Comparison of ENCODE assay signal across 13 cellular contexts in the genomic region with DNA sequence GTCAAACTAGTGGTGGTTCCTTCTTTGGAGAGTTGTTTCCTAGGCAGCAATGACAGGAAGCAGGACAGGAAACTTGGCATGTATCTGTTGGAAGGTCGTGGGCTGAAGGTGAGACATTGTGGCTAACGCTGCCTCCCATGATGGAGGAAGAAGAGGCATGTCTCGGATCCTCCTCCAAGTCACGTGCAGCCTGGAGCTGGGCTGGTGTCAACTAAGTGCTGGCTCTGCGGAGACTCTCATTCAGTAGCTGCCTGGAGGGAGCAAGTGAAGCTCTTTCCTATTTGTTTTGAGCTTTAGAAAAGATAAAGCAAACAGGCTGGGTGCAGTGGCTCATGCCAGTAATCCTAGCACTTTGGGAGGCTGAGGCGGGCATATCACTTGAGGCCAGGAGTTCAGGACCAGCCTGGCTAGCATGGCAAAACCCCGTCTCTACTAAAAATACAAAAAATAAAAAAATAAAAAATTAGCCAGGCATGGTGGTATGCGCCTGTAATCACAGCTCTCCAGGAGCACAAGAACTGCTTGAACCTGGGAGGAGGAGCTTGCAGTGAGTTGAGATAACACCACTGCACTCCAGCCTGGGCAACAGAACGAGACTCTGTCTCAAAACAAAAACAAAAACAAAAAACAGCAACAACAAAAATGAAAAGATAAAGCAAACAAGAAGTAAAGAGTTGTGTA. TPM values are rescaled to one million over a fixed set of nuclear protein-coding genes. Genes with fewer than 3 reads are reported as not detected.
DNase-seq lines count a peak whose midpoint lies in the region; ATAC-seq, FAIRE-seq and TF ChIP-seq lines count a peak whose summit lies in the region.
"Had no signal": no experiment of that assay in that cellular context is flagged by ENCODE, and none has a peak within 500 bp of the region (broad histone marks: within the 10 kb centered on the region; RNA-seq: fewer than 3 reads in every experiment).

No MANE protein-coding gene starts in this region.

- peaks cover 27 to 29% of the 10 kb centered on the region in 2 donors for H3K4me1 Mint-ChIP-seq in natural killer cell treated with Interleukin-12 subunit alpha and Interleukin-12 subunit beta and Interleukin-15 and Interleukin-18, amount 100 ng/mL, for 72 hours (ENCODE audit: low read depth in 2 of 2)

- POLR2A ChIA-PET in endothelial cell of umbilical vein (lab: Charles Lee): no interaction called here

- H3K4me3 Mint-ChIP-seq in natural killer cell treated with Interleukin-12 subunit alpha and Interleukin-12 subunit beta and Interleukin-15 and Interleukin-18, amount 100 ng/mL, for 72 hours: peak overlapping the region; percentile 44
- H3K4me3 Mint-ChIP-seq: activated CD8-positive, alpha-beta memory T cell treated with anti-CD3 and anti-CD28 coated beads, Interleukin-2, amount 10 ng/mL, durations not matched to agents 7 days and 5 days; T-cell had no signal

- no peaks in the 10 kb centered on the region for H3K4me1 ChIP-seq in endothelial cell of umbilical vein (ENCODE audit: control insufficient read depth, extremely low read depth, insufficient read depth, low read length)

- FAIRE-seq in endothelial cell of umbilical vein (lab: Jason Lieb, UNC): peak; percentile 35

- no peaks in the 10 kb centered on the region for H3K27me3 ChIP-seq in endothelial cell of umbilical vein (ENCODE audit: control insufficient read depth in 2 of 2, insufficient read depth in 2 of 2, low read length in 2 of 2)
- H3K27me3 ChIP-seq: spleen had no signal

- TF ChIP-seq POLR2A in endothelial cell of umbilical vein (IDR thresholded peaks at IDR 0.05; ENCODE audit: low read depth, low read length) (no peak), GM18505 (IDR thresholded peaks at IDR 0.05; ENCODE audit: borderline replicate concordance, extremely low read depth, insufficient read depth, insufficient read length) (no peak)

- DNase-seq in Ammon's horn (ENCODE audit: low spot score): peak; percentile 28
- DNase-seq in Kasumi-1 (lab: John Stamatoyannopoulos, UW): peak; percentile 99
- no peak for DNase-seq in endothelial cell of umbilical vein (ENCODE audit: low read depth, low spot score)
- DNase-seq in natural killer cell treated with Interleukin-12 subunit alpha and Interleukin-12 subunit beta and Interleukin-15 and Interleukin-18, amount 100 ng/mL, for 72 hours (ENCODE audit: low spot score): no peak
- DNase-seq in DMS153 treated with DMSO at 0.1 percent for 48 hours (lab: John Stamatoyannopoulos, UW; ENCODE audit: unreplicated experiment): no peak
- DNase-seq in NCI-H446 (lab: John Stamatoyannopoulos, UW): no peak
- DNase-seq: activated CD8-positive, alpha-beta memory T cell treated with anti-CD3 and anti-CD28 coated beads, Interleukin-2, amount 10 ng/mL, durations not matched to agents 7 days and 5 days; CD4-positive, alpha-beta memory T cell; NCI-H226; spleen; T-cell had no signal

- no peaks in the 10 kb centered on the region for H3K9me3 ChIP-seq in endothelial cell of umbilical vein (replicated peaks; ENCODE audit: control insufficient read depth, insufficient read depth, low read length)

- peak overlapping the region in 1 of 2 donors; percentile 9 for H3K27ac Mint-ChIP-seq in natural killer cell treated with Interleukin-12 subunit alpha and Interleukin-12 subunit beta and Interleukin-15 and Interleukin-18, amount 100 ng/mL, for 72 hours
- H3K27ac Mint-ChIP-seq: activated CD8-positive, alpha-beta memory T cell treated with anti-CD3 and anti-CD28 coated beads, Interleukin-2, amount 10 ng/mL, durations not matched to agents 7 days and 5 days; CD4-positive, alpha-beta memory T cell; T-cell had no signal

- H3K9ac ChIP-seq in endothelial cell of umbilical vein (replicated peaks; ENCODE audit: extremely low read depth, insufficient read depth, low read length): no peak overlapping the region

- H3K4me3 ChIP-seq in endothelial cell of umbilical vein (replicated peaks in 1 of 3; ENCODE audit: insufficient read depth in 1 of 3, low read depth in 1 of 3, low read length in 3 of 3): no peak overlapping the region
- H3K4me3 ChIP-seq: spleen had no signal

- no peaks in the 10 kb centered on the region for H3K9me3 Mint-ChIP-seq in natural killer cell treated with Interleukin-12 subunit alpha and Interleukin-12 subunit beta and Interleukin-15 and Interleukin-18, amount 100 ng/mL, for 72 hours

- no peak overlapping the region for H3K27ac ChIP-seq in endothelial cell of umbilical vein (ENCODE audit: insufficient read depth, low read depth, low read length)

- BruUV-seq in endothelial cell of umbilical vein (replicated peaks; lab: Mats Ljungman, UMichigan): no TSS peak

- intact Hi-C loops in endothelial cell of umbilical vein (cut with micrococcal nuclease): no loop called here

- dilution Hi-C loops in endothelial cell of umbilical vein (cut with MboI; ENCODE audit: extremely low pct_ligation_motif_present, low sequenced_read_pairs): no loop called here

- peak; percentile 67 to 68 for ATAC-seq in natural killer cell treated with Interleukin-12 subunit alpha and Interleukin-12 subunit beta and Interleukin-15 and Interleukin-18, amount 100 ng/mL, for 72 hours
- ATAC-seq in GM18505 (IDR thresholded peaks at IDR 0.05; ENCODE audit: unreplicated experiment) (no peak), GM21526 (IDR thresholded peaks at IDR 0.05; ENCODE audit: low FRiP score, unreplicated experiment) (no peak)
- ATAC-seq: activated CD8-positive, alpha-beta memory T cell treated with anti-CD3 and anti-CD28 coated beads, Interleukin-2, amount 10 ng/mL, durations not matched to agents 7 days and 5 days; T-cell had no signal

- no peaks in the 10 kb centered on the region for H3K9me1 ChIP-seq in endothelial cell of umbilical vein (replicated peaks; ENCODE audit: control insufficient read depth, extremely low read depth, insufficient read depth, low read length)

- H4K20me1 ChIP-seq in endothelial cell of umbilical vein (replicated peaks; ENCODE audit: control insufficient read depth, extremely low read depth, insufficient read depth, low read length): no peaks in the 10 kb centered on the region

- CTCF ChIA-PET in endothelial cell of umbilical vein (lab: Charles Lee): interaction anchor here (0.8 to 0.9 kb wide), 2 partner anchors 58 to 293 kb away, joined by 3 read pairs; no protein-coding TSS in a partner anchor

- no peak for TF ChIP-seq CTCF in endothelial cell of umbilical vein (IDR thresholded peaks at IDR 0.05; ENCODE audit: extremely low read depth in 1 of 2, insufficient read depth in 1 of 2, low read depth in 1 of 2, low read length in 2 of 2)

- H3K36me3 Mint-ChIP-seq in natural killer cell treated with Interleukin-12 subunit alpha and Interleukin-12 subunit beta and Interleukin-15 and Interleukin-18, amount 100 ng/mL, for 72 hours: peaks cover 11% of the 10 kb centered on the region
- H3K36me3 Mint-ChIP-seq: CD4-positive, alpha-beta memory T cell; T-cell had no signal

- H3K36me3 ChIP-seq in endothelial cell of umbilical vein (ENCODE audit: control insufficient read depth in 2 of 2, extremely low read depth in 1 of 2, insufficient read depth in 2 of 2, low read length in 2 of 2): no peaks in the 10 kb centered on the region
- H3K36me3 ChIP-seq: spleen had no signal

- no peak overlapping the region for H2AFZ ChIP-seq in endothelial cell of umbilical vein (ENCODE audit: low read depth, low read length)

- no peaks in the 10 kb centered on the region for H3K79me2 ChIP-seq in endothelial cell of umbilical vein (ENCODE audit: control insufficient read depth, insufficient read depth, low read length)

- peaks cover 12 to 41% of the 10 kb centered on the region in 2 donors for H3K27me3 Mint-ChIP-seq in natural killer cell treated with Interleukin-12 subunit alpha and Interleukin-12 subunit beta and Interleukin-15 and Interleukin-18, amount 100 ng/mL, for 72 hours

- H3K4me2 ChIP-seq in endothelial cell of umbilical vein (ENCODE audit: insufficient read depth, low read length): no peak overlapping the region

TF ChIP-seq in endothelial cell of umbilical vein, 7 proteins besides CTCF, POLR2A, EP300 and RAD21:
- no peak for TF ChIP-seq POLR2AphosphoS5 (IDR thresholded peaks at IDR 0.05; ENCODE audit: insufficient read depth, low read depth, low read length)
- no peak for TF ChIP-seq EZH2 (IDR thresholded peaks at IDR 0.05; ENCODE audit: borderline replicate concordance, low read depth, low read length, severe bottlenecking)
- no peak for TF ChIP-seq JUN (IDR thresholded peaks at IDR 0.05; ENCODE audit: borderline replicate concordance, insufficient read depth, insufficient read length, low read depth)
- TF ChIP-seq MYC (IDR thresholded peaks at IDR 0.05; ENCODE audit: low read depth, low read length): no peak
- TF ChIP-seq GATA2 (IDR thresholded peaks at IDR 0.05; ENCODE audit: insufficient read depth, insufficient read length, low read depth, low read length): no peak

RNA-seq across cellular contexts. Expression of gene INO80C, which starts 28.2 kb away (rescaled TPM):
- total RNA-seq in endothelial cell of umbilical vein: 51.4 and 56.0 TPM in 2 replicates
- polyA plus RNA-seq in endothelial cell of umbilical vein: 41.4 and 43.4 TPM in 2 replicates
- polyA plus RNA-seq in endothelial cell of umbilical vein (2011; cell fraction: cytosol; rRNA removed): 60.6 and 66.8 TPM in 2 replicates
- 68.8 and 69.0 TPM in 2 replicates for polyA plus RNA-seq in endothelial cell of umbilical vein (2011; cell fraction: nucleus; rRNA removed)
- 29.5 and 34.4 TPM in 2 replicates for polyA plus RNA-seq in endothelial cell of umbilical vein (2012)
- polyA minus RNA-seq in endothelial cell of umbilical vein: 16.2 and 20.7 TPM in 2 replicates
- polyA minus RNA-seq in endothelial cell of umbilical vein (2011; cell fraction: cytosol; rRNA and poly(A)+ RNA removed): 10.4 TPM
- polyA minus RNA-seq in endothelial cell of umbilical vein (2011; cell fraction: nucleus; rRNA and poly(A)+ RNA removed): 30.5 and 36.4 TPM in 2 replicates
- 10 to 100 TPM; 25.0 to 41.7 TPM for total RNA-seq in natural killer cell treated with Interleukin-12 subunit alpha and Interleukin-12 subunit beta and Interleukin-15 and Interleukin-18, amount 100 ng/mL, for 72 hours

RNA-seq across cellular contexts. Expression of gene GALNT1, which starts 55.6 kb away (rescaled TPM):
- total RNA-seq in endothelial cell of umbilical vein: 337 and 360 TPM in 2 replicates
- 67.7 and 89.9 TPM in 2 replicates for polyA plus RNA-seq in endothelial cell of umbilical vein
- 139 and 144 TPM in 2 replicates for polyA plus RNA-seq in endothelial cell of umbilical vein (2011; cell fraction: cytosol; rRNA removed)
- 61.6 and 91.9 TPM in 2 replicates for polyA plus RNA-seq in endothelial cell of umbilical vein (2011; cell fraction: nucleus; rRNA removed)
- polyA plus RNA-seq in endothelial cell of umbilical vein (2012): 237 and 304 TPM in 2 replicates
- polyA minus RNA-seq in endothelial cell of umbilical vein: 254 and 269 TPM in 2 replicates
- polyA minus RNA-seq in endothelial cell of umbilical vein (2011; cell fraction: cytosol; rRNA and poly(A)+ RNA removed): 19.5 TPM
- 119 and 168 TPM in 2 replicates for polyA minus RNA-seq in endothelial cell of umbilical vein (2011; cell fraction: nucleus; rRNA and poly(A)+ RNA removed)
- total RNA-seq in natural killer cell treated with Interleukin-12 subunit alpha and Interleukin-12 subunit beta and Interleukin-15 and Interleukin-18, amount 100 ng/mL, for 72 hours: 10 to 100 TPM; 60.2 to 72.7 TPM

Comparison
In these comparisons a context has a peak if more than half of its experiments do, and no peak if none do; other contexts are left out.
1. DNase-seq: peak in Ammon's horn (single experiment) and Kasumi-1 (2 of 2); none in endothelial cell of umbilical vein (single experiment), natural killer cell treated with Interleukin-12 subunit alpha and Interleukin-12 subunit beta and Interleukin-15 and Interleukin-18, amount 100 ng/mL, for 72 hours (single experiment), DMS153 treated with DMSO at 0.1 percent for 48 hours (single experiment) and NCI-H446 (0 of 2).
2. ATAC-seq: peak in natural killer cell treated with Interleukin-12 subunit alpha and Interleukin-12 subunit beta and Interleukin-15 and Interleukin-18, amount 100 ng/mL, for 72 hours (2 of 2); none in GM18505 (single experiment) and GM21526 (single experiment).